9 cellular contexts compared by ENCODE assay signal in genomic region chr1:157403203-157403602, GRCh38.
DNase-seq lines count a peak whose midpoint lies in the region; ATAC-seq and TF ChIP-seq lines count a peak whose summit lies in the region.
"Had no signal": no experiment of that assay in that cellular context is flagged by ENCODE, and none has a peak within 500 bp of the region (broad histone marks: within the 10 kb centered on the region; RNA-seq: fewer than 3 reads in every experiment).

No MANE protein-coding gene starts in this region.

- no peak overlapping the region for H2AFZ ChIP-seq in PC-3 (ENCODE audit: low read length)

- H3K36me3 Mint-ChIP-seq in memory B cell = no peaks in the 10 kb centered on the region
- H3K36me3 Mint-ChIP-seq in type B pancreatic cell = no peaks in the 10 kb centered on the region

- H3K9me2 ChIP-seq in PC-3 (replicated peaks; ENCODE audit: low read length) = no peaks in the 10 kb centered on the region

- H3K4me3 ChIP-seq in PC-3 (ENCODE audit: low read length) = no peak overlapping the region
- H3K4me3 ChIP-seq: SK-N-MC had no signal

- peaks cover 15% of the 10 kb centered on the region for H3K4me1 Mint-ChIP-seq in memory B cell
- H3K4me1 Mint-ChIP-seq in type B pancreatic cell (ENCODE audit: unreplicated experiment) = peaks cover 41% of the 10 kb centered on the region

- POLR2A ChIA-PET in PC-3 (lab: Charles Lee; ENCODE audit: unreplicated experiment) = no interaction called here

- H3K27me3 Mint-ChIP-seq in memory B cell = no peaks in the 10 kb centered on the region
- H3K27me3 Mint-ChIP-seq in type B pancreatic cell = no peaks in the 10 kb centered on the region

- H3K79me2 ChIP-seq in PC-3 (ENCODE audit: low read length) = no peaks in the 10 kb centered on the region

- H3F3A ChIP-seq in PC-3 (ENCODE audit: low read length, unreplicated experiment) = no peaks in the 10 kb centered on the region

- BruUV-seq in PC-3 (replicated peaks; lab: Mats Ljungman, UMichigan) = no TSS peak

- TF ChIP-seq CTCF in PC-3 (conservative IDR thresholded peaks at IDR 0.05; ENCODE audit: low read depth, low read length) = no peak
- TF ChIP-seq CTCF in type B pancreatic cell (conservative IDR thresholded peaks at IDR 0.05) = no peak

- H3K4me3 Mint-ChIP-seq in memory B cell = no peak overlapping the region
- H3K4me3 Mint-ChIP-seq in type B pancreatic cell = no peak overlapping the region

- CTCF ChIA-PET in PC-3 (lab: Charles Lee) = no interaction called here

- no peak overlapping the region for H3K9ac ChIP-seq in PC-3 (ENCODE audit: low read length)

- H3K27me3 ChIP-seq in PC-3 (ENCODE audit: low read length) = peaks cover 48% of the 10 kb centered on the region

- DNase-seq in NCI-H1417 (lab: John Stamatoyannopoulos, UW) (peak in 2 of 3 experiments; percentile 32 to 36), NCI-H1417 treated with DMSO at 0.1 percent for 48 hours (lab: John Stamatoyannopoulos, UW) (no peak), PC-3 (peak; percentile 31), memory B cell (ENCODE audit: low spot score in 2 of 2) (peak; percentile 20 to 32), HuH-7 (ENCODE audit: low spot score) (no peak), AG08395 (ENCODE audit: low spot score) (no peak), type B pancreatic cell (ENCODE audit: extremely low spot score, unreplicated experiment) (no peak)

- intact Hi-C loops in PC-3 (cut with micrococcal nuclease) = no loop called here

- no peak overlapping the region for H3K4me2 ChIP-seq in PC-3 (ENCODE audit: low read length)

- ATAC-seq in HG03039 (IDR thresholded peaks at IDR 0.05; ENCODE audit: unreplicated experiment) (peak; percentile 54), PC-3 (no peak), memory B cell (ENCODE audit: low read depth) (peak; percentile 84)

- no peaks in the 10 kb centered on the region for H3K4me1 ChIP-seq in PC-3 (ENCODE audit: insufficient read depth, low read length)

- H3K36me3 ChIP-seq in PC-3 (ENCODE audit: low read depth, low read length) = no peaks in the 10 kb centered on the region

- no peaks in the 10 kb centered on the region for H3K9me3 ChIP-seq in PC-3 (ENCODE audit: low read length)

- no peaks in the 10 kb centered on the region for H3K9me3 Mint-ChIP-seq in memory B cell
- H3K9me3 Mint-ChIP-seq in type B pancreatic cell = no peaks in the 10 kb centered on the region

- no peak overlapping the region for H3K27ac ChIP-seq in PC-3 (ENCODE audit: low read length)
- H3K27ac ChIP-seq: SK-N-MC had no signal

- H3K27ac Mint-ChIP-seq in memory B cell (no peak overlapping the region), type B pancreatic cell (no peak overlapping the region)

- no peaks in the 10 kb centered on the region for H4K20me1 ChIP-seq in PC-3 (ENCODE audit: low read length)

Comparison
In these comparisons a context has a peak if more than half of its experiments do, and no peak if none do; other contexts are left out.
1. DNase-seq: peak in NCI-H1417 (2 of 3), PC-3 (single experiment) and memory B cell (2 of 2); none in NCI-H1417 treated with DMSO at 0.1 percent for 48 hours (single experiment), HuH-7 (single experiment), AG08395 (single experiment) and type B pancreatic cell (single experiment).